ENCODE assay signal across 11 cellular contexts in genomic region chr3:117045143-117045542, GRCh38.
DNase-seq lines count a peak whose midpoint lies in the region; TF ChIP-seq lines count a peak whose summit lies in the region.
"Had no signal": no experiment of that assay in that cellular context is flagged by ENCODE, and none has a peak within 500 bp of the region (broad histone marks: within the 10 kb centered on the region; RNA-seq: fewer than 3 reads in every experiment).

No MANE protein-coding gene starts in this region.

- H3K27me3 ChIP-seq in ascending aorta (no peaks in the 10 kb centered on the region), breast epithelium (no peaks in the 10 kb centered on the region)

- H3K27me3 Mint-ChIP-seq in progenitor cell of endocrine pancreas = no peaks in the 10 kb centered on the region
- no peaks in the 10 kb centered on the region for H3K27me3 Mint-ChIP-seq in activated CD4-positive, alpha-beta T cell treated with anti-CD3 and anti-CD28 coated beads, Interleukin-2, amount 10 ng/mL, durations not matched to agents 24 days and 14 days

- H3K9me3 ChIP-seq in ascending aorta (no peaks in the 10 kb centered on the region), breast epithelium (no peaks in the 10 kb centered on the region)
- H3K9me3 ChIP-seq: thoracic aorta had no signal

- H3K4me3 Mint-ChIP-seq in progenitor cell of endocrine pancreas (ENCODE audit: low read depth) = no peak overlapping the region
- no peak overlapping the region for H3K4me3 Mint-ChIP-seq in activated CD4-positive, alpha-beta T cell treated with anti-CD3 and anti-CD28 coated beads, Interleukin-2, amount 10 ng/mL, durations not matched to agents 24 days and 14 days

- DNase-seq in ELF-1 (ENCODE audit: low read depth, low spot score) = peak; percentile 88
- DNase-seq in NCI-H2227 treated with DMSO at 0.1 percent for 48 hours (lab: John Stamatoyannopoulos, UW) = peak; percentile 36
- peak; percentile 30 to 72 for DNase-seq in foreskin fibroblast
- no peak for DNase-seq in progenitor cell of endocrine pancreas (ENCODE audit: low spot score, unreplicated experiment)
- DNase-seq in activated CD4-positive, alpha-beta T cell treated with anti-CD3 and anti-CD28 coated beads, Interleukin-2, amount 10 ng/mL, durations not matched to agents 24 days and 14 days = no peak
- no peak for DNase-seq in ascending aorta (ENCODE audit: low spot score in 2 of 2)
- DNase-seq in breast epithelium (ENCODE audit: low spot score in 2 of 2) = no peak
- DNase-seq in activated effector memory CD4-positive, alpha-beta T cell treated with Interleukin-2 at 50 U/mL for 16 hours = no peak
- DNase-seq: activated CD8-positive, alpha-beta memory T cell treated with anti-CD3 and anti-CD28 coated beads, Interleukin-2, amount 50 U/mL, for 4 hours had no signal

- H3K36me3 Mint-ChIP-seq in progenitor cell of endocrine pancreas (ENCODE audit: insufficient read depth) = no peaks in the 10 kb centered on the region
- H3K36me3 Mint-ChIP-seq in activated CD4-positive, alpha-beta T cell treated with anti-CD3 and anti-CD28 coated beads, Interleukin-2, amount 10 ng/mL, durations not matched to agents 24 days and 14 days (ENCODE audit: low read depth) = no peaks in the 10 kb centered on the region

- H3K4me1 Mint-ChIP-seq in progenitor cell of endocrine pancreas (ENCODE audit: low read depth) = peaks cover 24% of the 10 kb centered on the region
- no peaks in the 10 kb centered on the region for H3K4me1 Mint-ChIP-seq in activated CD4-positive, alpha-beta T cell treated with anti-CD3 and anti-CD28 coated beads, Interleukin-2, amount 10 ng/mL, durations not matched to agents 24 days and 14 days

- H3K27ac ChIP-seq in ascending aorta = no peak overlapping the region
- no peak overlapping the region for H3K27ac ChIP-seq in breast epithelium
- H3K27ac ChIP-seq: KMS-11, thoracic aorta had no signal

- TF ChIP-seq CTCF in foreskin fibroblast (IDR thresholded peaks at IDR 0.05; ENCODE audit: low read depth, low read length) = no peak
- no peak for TF ChIP-seq CTCF in progenitor cell of endocrine pancreas (IDR thresholded peaks at IDR 0.05; ENCODE audit: unreplicated experiment)
- no peak for TF ChIP-seq CTCF in ascending aorta (IDR thresholded peaks at IDR 0.05)
- no peak for TF ChIP-seq CTCF in breast epithelium (IDR thresholded peaks at IDR 0.05)

- no peaks in the 10 kb centered on the region for H3K9me3 Mint-ChIP-seq in progenitor cell of endocrine pancreas (ENCODE audit: low read depth)
- no peaks in the 10 kb centered on the region for H3K9me3 Mint-ChIP-seq in activated CD4-positive, alpha-beta T cell treated with anti-CD3 and anti-CD28 coated beads, Interleukin-2, amount 10 ng/mL, durations not matched to agents 24 days and 14 days

- no peaks in the 10 kb centered on the region for H3K4me1 ChIP-seq in ascending aorta
- H3K4me1 ChIP-seq in breast epithelium = no peaks in the 10 kb centered on the region

- H3K36me3 ChIP-seq in ascending aorta (no peaks in the 10 kb centered on the region), breast epithelium (no peaks in the 10 kb centered on the region)
- H3K36me3 ChIP-seq: thoracic aorta had no signal

- intact Hi-C loops in activated CD4-positive, alpha-beta T cell treated with anti-CD3 and anti-CD28 coated beads, Interleukin-2, amount 10 ng/mL, durations not matched to agents 24 days and 14 days (cut with micrococcal nuclease) = no loop called here
- intact Hi-C loops in ascending aorta (cut with DNase I) (no loop called here), breast epithelium (cut with DNase I; ENCODE audit: low total_unique reads) (no loop called here)

- peak overlapping the region; percentile 1 for H3K27ac Mint-ChIP-seq in progenitor cell of endocrine pancreas
- H3K27ac Mint-ChIP-seq in activated CD4-positive, alpha-beta T cell treated with anti-CD3 and anti-CD28 coated beads, Interleukin-2, amount 10 ng/mL, durations not matched to agents 24 days and 14 days = no peak overlapping the region

- no peak for TF ChIP-seq POLR2A in breast epithelium (IDR thresholded peaks at IDR 0.05)

- H3K4me3 ChIP-seq in foreskin fibroblast (ENCODE audit: low read depth in 1 of 2, low read length in 2 of 2) (no peak overlapping the region), ascending aorta (no peak overlapping the region), breast epithelium (no peak overlapping the region)
- H3K4me3 ChIP-seq: thoracic aorta had no signal

Comparison
In these comparisons a context has a peak if more than half of its experiments do, and no peak if none do; other contexts are left out.
1. DNase-seq: peak in ELF-1 (single experiment), NCI-H2227 treated with DMSO at 0.1 percent for 48 hours (single experiment) and foreskin fibroblast (2 of 2); none in progenitor cell of endocrine pancreas (single experiment), activated CD4-positive, alpha-beta T cell treated with anti-CD3 and anti-CD28 coated beads, Interleukin-2, amount 10 ng/mL, durations not matched to agents 24 days and 14 days (single experiment), ascending aorta (0 of 2), breast epithelium (0 of 2) and activated effector memory CD4-positive, alpha-beta T cell treated with Interleukin-2 at 50 U/mL for 16 hours (single experiment).